In the genomic region with DNA sequence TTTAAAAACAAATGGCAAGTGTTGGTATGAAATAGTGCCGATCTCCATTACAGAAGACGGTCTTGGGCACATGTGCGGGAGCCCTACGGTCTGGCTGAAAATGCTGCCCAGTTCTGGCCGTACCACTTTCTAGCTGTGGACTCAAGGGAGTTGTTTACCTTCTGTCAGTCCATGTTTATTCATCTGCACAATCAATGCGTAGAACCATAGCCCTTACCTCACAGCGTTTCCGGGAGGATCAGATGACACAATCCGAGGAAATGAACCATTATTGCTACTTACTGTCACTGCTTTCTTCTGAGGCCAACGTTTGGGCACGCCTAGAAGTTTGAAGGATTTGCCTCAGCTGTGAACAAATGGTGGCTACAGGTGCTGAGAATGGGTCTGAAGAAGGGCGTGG, we compare ENCODE assay signal across 1 cellular context.
A peak's percentile ranks its signal among the peaks of the same experiment; 100 is the strongest.
TF ChIP-seq lines count a peak whose summit lies in the region.

No MANE protein-coding gene starts in this region.

TF ChIP-seq in HEK293, 187 proteins besides CTCF, POLR2A, EP300 and RAD21 (continued from another document):
- TF ChIP-seq, protein P1, sequence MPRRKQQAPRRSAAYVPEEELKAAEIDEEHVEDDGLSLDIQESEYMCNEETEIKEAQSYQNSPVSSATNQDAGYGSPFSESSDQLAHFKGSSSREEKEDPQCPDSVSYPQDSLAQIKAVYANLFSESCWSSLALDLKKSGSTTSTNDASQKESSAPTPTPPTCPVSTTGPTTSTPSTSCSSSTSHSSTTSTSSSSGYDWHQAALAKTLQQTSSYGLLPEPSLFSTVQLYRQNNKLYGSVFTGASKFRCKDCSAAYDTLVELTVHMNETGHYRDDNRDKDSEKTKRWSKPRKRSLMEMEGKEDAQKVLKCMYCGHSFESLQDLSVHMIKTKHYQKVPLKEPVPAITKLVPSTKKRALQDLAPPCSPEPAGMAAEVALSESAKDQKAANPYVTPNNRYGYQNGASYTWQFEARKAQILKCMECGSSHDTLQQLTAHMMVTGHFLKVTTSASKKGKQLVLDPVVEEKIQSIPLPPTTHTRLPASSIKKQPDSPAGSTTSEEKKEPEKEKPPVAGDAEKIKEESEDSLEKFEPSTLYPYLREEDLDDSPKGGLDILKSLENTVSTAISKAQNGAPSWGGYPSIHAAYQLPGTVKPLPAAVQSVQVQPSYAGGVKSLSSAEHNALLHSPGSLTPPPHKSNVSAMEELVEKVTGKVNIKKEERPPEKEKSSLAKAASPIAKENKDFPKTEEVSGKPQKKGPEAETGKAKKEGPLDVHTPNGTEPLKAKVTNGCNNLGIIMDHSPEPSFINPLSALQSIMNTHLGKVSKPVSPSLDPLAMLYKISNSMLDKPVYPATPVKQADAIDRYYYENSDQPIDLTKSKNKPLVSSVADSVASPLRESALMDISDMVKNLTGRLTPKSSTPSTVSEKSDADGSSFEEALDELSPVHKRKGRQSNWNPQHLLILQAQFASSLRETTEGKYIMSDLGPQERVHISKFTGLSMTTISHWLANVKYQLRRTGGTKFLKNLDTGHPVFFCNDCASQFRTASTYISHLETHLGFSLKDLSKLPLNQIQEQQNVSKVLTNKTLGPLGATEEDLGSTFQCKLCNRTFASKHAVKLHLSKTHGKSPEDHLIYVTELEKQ (tag by site-specific recombination; IDR thresholded peaks at IDR 0.05; ENCODE audit: borderline replicate concordance): no peak
- TF ChIP-seq KLF1 (tag by site-specific recombination; IDR thresholded peaks at IDR 0.05) (peak; percentile 77), SP2 (tag by site-specific recombination; IDR thresholded peaks at IDR 0.05) (peak; percentile 42), ZNF660 (tag by site-specific recombination; IDR thresholded peaks at IDR 0.05) (peak; percentile 72), GLI2 (tag by site-specific recombination; IDR thresholded peaks at IDR 0.05; ENCODE audit: borderline replicate concordance, low read depth) (no peak), ZNF473 (tag by site-specific recombination; IDR thresholded peaks at IDR 0.05) (no peak), ZNF341 (tag by site-specific recombination; IDR thresholded peaks at IDR 0.05; ENCODE audit: low read depth) (peak; percentile 11; the same call in 1 of the 2 replicates), TRIM28 (IDR thresholded peaks at IDR 0.05; ENCODE audit: borderline replicate concordance, low read length) (peak; percentile 60), REPIN1 (tag by site-specific recombination; IDR thresholded peaks at IDR 0.05; ENCODE audit: low read depth) (no peak), ZNF664 (tag by site-specific recombination; IDR thresholded peaks at IDR 0.05) (no peak), ZBTB48 (tag by site-specific recombination; IDR thresholded peaks at IDR 0.05) (peak; percentile 74), ZNF654 (tag by site-specific recombination; IDR thresholded peaks at IDR 0.05; ENCODE audit: low read depth) (no peak), OSR2 (tag by site-specific recombination; IDR thresholded peaks at IDR 0.05) (peak; percentile 88), ZNF239 (tag by site-specific recombination; IDR thresholded peaks at IDR 0.05) (no peak), ZNF830 (tag by site-specific recombination; IDR thresholded peaks at IDR 0.05; ENCODE audit: low read depth) (no peak), ZNF549 (tag by site-specific recombination; IDR thresholded peaks at IDR 0.05) (no peak), ZNF768 (tag by site-specific recombination; IDR thresholded peaks at IDR 0.05) (no peak), SP7 (tag by site-specific recombination; IDR thresholded peaks at IDR 0.05) (peak; percentile 70), ZNF629 (tag by site-specific recombination; IDR thresholded peaks at IDR 0.05) (peak; percentile 98), ZNF48 (tag by site-specific recombination; IDR thresholded peaks at IDR 0.05) (no peak)
TF ChIP-seq in HEK293: peak in this region for 31.
